1 cellular context compared by ENCODE assay signal in the genomic region with DNA sequence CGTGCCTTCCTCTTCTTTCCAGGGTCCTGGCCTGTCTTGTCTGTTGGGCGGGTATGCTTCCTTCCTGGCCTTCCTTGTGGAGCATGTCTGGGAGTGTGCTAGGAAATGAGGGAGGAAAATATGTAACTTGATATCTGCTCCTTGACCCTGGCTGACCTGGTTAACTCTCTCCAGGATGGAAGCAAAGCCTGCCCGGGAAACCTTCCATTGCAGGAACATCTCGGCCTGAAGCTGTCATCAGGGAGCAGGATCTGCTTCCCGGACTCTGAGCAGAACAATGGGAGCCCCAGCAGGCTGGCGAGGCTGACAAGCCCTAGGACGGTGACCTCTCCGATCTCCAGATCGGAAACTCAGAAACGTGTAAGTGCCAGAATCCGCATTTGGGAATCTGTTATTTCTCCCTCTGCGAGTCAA.
TF ChIP-seq lines count a peak whose summit lies in the region.

No MANE protein-coding gene starts in this region.

TF ChIP-seq in IMR-90, 13 proteins besides CTCF, POLR2A, EP300 and RAD21 (continued from another document):
- TF ChIP-seq MXI1 (IDR thresholded peaks at IDR 0.05; ENCODE audit: borderline replicate concordance, low read depth, low read length), result no peak
- no peak for TF ChIP-seq CHD1 (IDR thresholded peaks at IDR 0.05; ENCODE audit: low read depth, low read length)
- TF ChIP-seq SMC3 (IDR thresholded peaks at IDR 0.05; ENCODE audit: low read depth, low read length), result no peak
- TF ChIP-seq MAZ (IDR thresholded peaks at IDR 0.05; ENCODE audit: borderline replicate concordance, low read depth, low read length), result no peak
